Comparison of ENCODE assay signal across 29 cellular contexts in the genomic region with DNA sequence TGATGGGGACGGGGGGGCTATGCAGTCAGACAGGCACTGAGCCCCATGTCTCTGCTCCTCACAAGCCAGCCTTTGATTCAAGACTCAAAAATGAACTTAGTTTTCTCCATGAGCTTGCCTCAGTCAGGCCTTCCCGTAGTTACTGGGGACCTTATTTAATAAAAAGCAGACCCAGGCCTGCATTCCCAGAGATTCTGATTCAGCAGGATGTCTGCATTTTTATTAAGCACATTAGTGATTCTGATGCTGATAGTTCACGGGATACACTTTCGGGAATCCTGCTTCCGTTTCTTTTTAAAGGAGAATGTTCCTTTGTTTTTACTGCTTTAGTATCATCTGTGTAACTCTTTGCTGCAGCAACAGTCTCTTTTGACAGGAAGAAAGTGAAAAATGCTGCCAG. TPM values are rescaled to one million over a fixed set of nuclear protein-coding genes. Genes with fewer than 3 reads are reported as not detected.
"Had no signal": no experiment of that assay in that cellular context is flagged by ENCODE, and none has a peak within 500 bp of the region (broad histone marks: within the 10 kb centered on the region; RNA-seq: fewer than 3 reads in every experiment).

No MANE protein-coding gene starts in this region.

- H3K4me3 ChIP-seq: adrenal gland, cardiac muscle cell had no signal

- H3K36me3 Mint-ChIP-seq: activated naive CD8-positive, alpha-beta T cell treated with anti-CD3 and anti-CD28 coated beads, Interleukin-2, amount 10 ng/mL, durations not matched to agents 7 days and 5 days; brain; T-cell had no signal

- H3K4me1 Mint-ChIP-seq: activated B cell treated with CpG ODN at 0.5 μM for 24 hours; activated CD4-positive, alpha-beta T cell treated with anti-CD3 and anti-CD28 coated beads, Interleukin-2, amount 10 ng/mL, durations not matched to agents 24 days and 14 days had no signal

- H3K36me3 ChIP-seq: adrenal gland, cardiac muscle cell had no signal

- H3K27me3 ChIP-seq: adrenal gland, cardiac muscle cell had no signal

- H3K4me3 Mint-ChIP-seq: activated B cell treated with CpG ODN at 0.5 μM for 24 hours; activated CD4-positive, alpha-beta T cell treated with anti-CD3 and anti-CD28 coated beads, Interleukin-2, amount 10 ng/mL, durations not matched to agents 24 days and 14 days; activated CD8-positive, alpha-beta T cell treated with anti-CD3 and anti-CD28 coated beads, Interleukin-2, amount 10 ng/mL, durations not matched to agents 7 days and 5 days; activated naive CD8-positive, alpha-beta T cell treated with anti-CD3 and anti-CD28 coated beads, Interleukin-2, amount 10 ng/mL, durations not matched to agents 7 days and 5 days; brain; T-cell had no signal

- H3K4me2 ChIP-seq: KMS-11 had no signal

- FAIRE-seq: RCC 7860, TTC549 had no signal

- H3K4me1 ChIP-seq: adrenal gland had no signal

- DNase-seq: activated B cell treated with CpG ODN at 0.5 μM for 24 hours; activated CD4-positive, alpha-beta T cell treated with anti-CD3 and anti-CD28 coated beads for 1 hour; activated CD4-positive, alpha-beta T cell treated with anti-CD3 and anti-CD28 coated beads, Interleukin-2, amount 10 ng/mL, durations not matched to agents 24 days and 14 days; activated CD8-positive, alpha-beta memory T cell treated with anti-CD3 and anti-CD28 coated beads, Interleukin-2, amount 50 U/mL, for 48 hours; activated CD8-positive, alpha-beta T cell treated with anti-CD3 and anti-CD28 coated beads, Interleukin-2, amount 10 ng/mL, durations not matched to agents 7 days and 5 days; activated naive CD4-positive, alpha-beta T cell treated with anti-CD3 and anti-CD28 coated beads, Interleukin-2, amount 50 U/mL, for 16 hours; activated naive CD8-positive, alpha-beta T cell treated with anti-CD3 and anti-CD28 coated beads, Interleukin-2, amount 10 ng/mL, durations not matched to agents 7 days and 5 days; activated T-cell treated with anti-CD3 and anti-CD28 coated beads, Interleukin-2, amount 50 U/mL, for 1 hour; adrenal gland; anterior cingulate cortex; cerebellar nuclear complex; MM.1S; NCI-H1105; NCI-H1436; NCI-H1694 treated with DMSO at 0.1 percent for 48 hours; NCI-H2029 treated with DMSO at 0.1 percent for 48 hours; NCI-H345; NCI-H510A; NCI-H69; PC-3; SHP77 treated with DMSO at 0.1 percent for 48 hours; T-cell; T-helper 2 cell; T1000 had no signal

- H3K9ac ChIP-seq: KMS-11 had no signal

- H3K9me3 ChIP-seq: adrenal gland had no signal

- H3K27ac ChIP-seq: adrenal gland, cardiac muscle cell, KMS-11 had no signal

- H3K9me3 Mint-ChIP-seq: activated CD4-positive, alpha-beta T cell treated with anti-CD3 and anti-CD28 coated beads, Interleukin-2, amount 10 ng/mL, durations not matched to agents 24 days and 14 days; activated naive CD8-positive, alpha-beta T cell treated with anti-CD3 and anti-CD28 coated beads, Interleukin-2, amount 10 ng/mL, durations not matched to agents 7 days and 5 days had no signal

- H3K27ac Mint-ChIP-seq: activated B cell treated with CpG ODN at 0.5 μM for 24 hours; activated CD4-positive, alpha-beta T cell treated with anti-CD3 and anti-CD28 coated beads, Interleukin-2, amount 10 ng/mL, durations not matched to agents 24 days and 14 days; activated CD8-positive, alpha-beta T cell treated with anti-CD3 and anti-CD28 coated beads, Interleukin-2, amount 10 ng/mL, durations not matched to agents 7 days and 5 days; activated naive CD8-positive, alpha-beta T cell treated with anti-CD3 and anti-CD28 coated beads, Interleukin-2, amount 10 ng/mL, durations not matched to agents 7 days and 5 days; brain; T-cell had no signal

RNA-seq across cellular contexts. Expression of gene PLPP4, which starts 28.3 kb away (rescaled TPM):
- total RNA-seq: activated B cell treated with CpG ODN at 0.5 μM for 24 hours; activated CD4-positive, alpha-beta T cell treated with anti-CD3 and anti-CD28 coated beads, Interleukin-2, amount 10 ng/mL, durations not matched to agents 24 days and 14 days; activated CD8-positive, alpha-beta T cell treated with anti-CD3 and anti-CD28 coated beads, Interleukin-2, amount 10 ng/mL, durations not matched to agents 7 days and 5 days; activated naive CD8-positive, alpha-beta T cell treated with anti-CD3 and anti-CD28 coated beads, Interleukin-2, amount 10 ng/mL, durations not matched to agents 7 days and 5 days; adrenal gland; T-cell had no signal
